In genomic region chr11:73379189-73379880, GRCh38 we compare ENCODE assay signal across 10 cellular contexts. TPM values are rescaled to one million over a fixed set of nuclear protein-coding genes. Genes with fewer than 3 reads are reported as not detected.
A peak's percentile ranks its signal among the peaks of the same experiment; 100 is the strongest.
DNase-seq lines count a peak whose midpoint lies in the region; ATAC-seq and TF ChIP-seq lines count a peak whose summit lies in the region.
"Had no signal": no experiment of that assay in that cellular context is flagged by ENCODE, and none has a peak within 500 bp of the region (broad histone marks: within the 10 kb centered on the region; RNA-seq: fewer than 3 reads in every experiment).

No MANE protein-coding gene starts in this region.

- no peak for ATAC-seq in activated naive CD8-positive, alpha-beta T cell treated with anti-CD3 and anti-CD28 coated beads, Interleukin-2, amount 50 U/mL, for 24 hours
- no peak for ATAC-seq in GM21723 (IDR thresholded peaks at IDR 0.05; ENCODE audit: unreplicated experiment)
- no peak for ATAC-seq in HG03469 (IDR thresholded peaks at IDR 0.05; ENCODE audit: unreplicated experiment)
- ATAC-seq: esophagus mucosa had no signal

- no peaks in the 10 kb centered on the region; the same call in 1 of the 2 replicates for H3K27me3 ChIP-seq in H9 (ENCODE audit: insufficient read depth, low read length)

- H3K79me2 ChIP-seq in H9 (ENCODE audit: insufficient read depth, low read length): no peaks in the 10 kb centered on the region; the same call in 1 of the 2 replicates

- H2AK5ac ChIP-seq in H9 (ENCODE audit: insufficient read length, low read length): no peak overlapping the region

- no peaks in the 10 kb centered on the region for H3K9me3 ChIP-seq in H9 (ENCODE audit: control insufficient read depth, low read depth, low read length)

- intact Hi-C loops in CD14-positive monocyte (cut with micrococcal nuclease): no loop called here

- no peaks in the 10 kb centered on the region for H3K9me3 Mint-ChIP-seq in CD14-positive monocyte
- no peaks in the 10 kb centered on the region for H3K9me3 Mint-ChIP-seq in activated naive CD8-positive, alpha-beta T cell treated with anti-CD3 and anti-CD28 coated beads, Interleukin-2, amount 50 U/mL, for 24 hours
- no peaks in the 10 kb centered on the region for H3K9me3 Mint-ChIP-seq in nephron progenitor cell
- H3K9me3 Mint-ChIP-seq in H9: no peaks in the 10 kb centered on the region

- H4K91ac ChIP-seq in H9 (ENCODE audit: insufficient read length, low read depth, low read length): no peak overlapping the region

- no peak overlapping the region for H3K4ac ChIP-seq in H9 (ENCODE audit: low read depth, low read length)

- no CpG with 5 or more reads among the region's 10 CpGs for WGBS in H9 (ENCODE audit: extremely low coverage, insufficient read length, low lambda C conversion rate)

- no peak overlapping the region for H2BK20ac ChIP-seq in H9 (ENCODE audit: low read depth, low read length, poor library complexity, severe bottlenecking)

- H3K23ac ChIP-seq in H9 (ENCODE audit: insufficient read length, low read depth, low read length): no peak overlapping the region

- peaks cover 3% of the 10 kb centered on the region; the same call in 1 of the 2 replicates for H3K4me1 ChIP-seq in H9 (ENCODE audit: insufficient read depth, low read length)

- H4K20me1 ChIP-seq in H9 (ENCODE audit: control insufficient read depth, insufficient read depth, insufficient read length): no peaks in the 10 kb centered on the region

- H3K4me2 ChIP-seq in H9 (ENCODE audit: insufficient read depth, insufficient read length, low read length): no peak overlapping the region

- TF ChIP-seq CTCF in CD14-positive monocyte (IDR thresholded peaks at IDR 0.05) (no peak), nephron progenitor cell (IDR thresholded peaks at IDR 0.05) (no peak), H9 (conservative IDR thresholded peaks at IDR 0.05) (no peak)

- no peak overlapping the region for H4K5ac ChIP-seq in H9 (ENCODE audit: insufficient read length, low read depth, low read length)

- no peak overlapping the region for H3T11ph ChIP-seq in H9 (ENCODE audit: low read length)

- H4K8ac ChIP-seq in H9 (replicated peaks; ENCODE audit: insufficient read length, low read depth, low read length): no peak overlapping the region

- H3K27me3 Mint-ChIP-seq in CD14-positive monocyte (ENCODE audit: low read depth in 3 of 3) (peaks cover 0 to 6% (median 0%) of the 10 kb centered on the region in 3 donors), nephron progenitor cell (ENCODE audit: low read depth, poor library complexity) (peaks cover 14% of the 10 kb centered on the region), H9 (ENCODE audit: low read depth) (peaks cover 19% of the 10 kb centered on the region)
- no peaks in the 10 kb centered on the region for H3K27me3 Mint-ChIP-seq in activated naive CD8-positive, alpha-beta T cell treated with anti-CD3 and anti-CD28 coated beads, Interleukin-2, amount 50 U/mL, for 24 hours

- H3K9ac ChIP-seq in H9 (ENCODE audit: extremely low read depth, insufficient read length, low read length): no peak overlapping the region

- H3K36me3 Mint-ChIP-seq in CD14-positive monocyte (peaks cover 38 to 53% of the 10 kb centered on the region in 2 donors), nephron progenitor cell (ENCODE audit: low read depth) (no peaks in the 10 kb centered on the region), H9 (ENCODE audit: insufficient read depth in 1 of 3, low read depth in 3 of 3) (no peaks in the 10 kb centered on the region; a peak in 1 of 7 replicates)
- peaks cover 13% of the 10 kb centered on the region for H3K36me3 Mint-ChIP-seq in activated naive CD8-positive, alpha-beta T cell treated with anti-CD3 and anti-CD28 coated beads, Interleukin-2, amount 50 U/mL, for 24 hours (ENCODE audit: low read depth)

- no peak overlapping the region for H3K14ac ChIP-seq in H9 (ENCODE audit: insufficient read depth, low read length)

- peaks cover 81% of the 10 kb centered on the region for H3K4me1 Mint-ChIP-seq in CD14-positive monocyte
- H3K4me1 Mint-ChIP-seq in activated naive CD8-positive, alpha-beta T cell treated with anti-CD3 and anti-CD28 coated beads, Interleukin-2, amount 50 U/mL, for 24 hours: peaks cover 69% of the 10 kb centered on the region
- H3K4me1 Mint-ChIP-seq in nephron progenitor cell: peaks cover 80% of the 10 kb centered on the region
- peaks cover 29 to 31% of the 10 kb centered on the region in 2 experiments for H3K4me1 Mint-ChIP-seq in H9

- H3K4me3 Mint-ChIP-seq in CD14-positive monocyte: peak overlapping the region; percentile 98
- H3K4me3 Mint-ChIP-seq in activated naive CD8-positive, alpha-beta T cell treated with anti-CD3 and anti-CD28 coated beads, Interleukin-2, amount 50 U/mL, for 24 hours: peak overlapping the region; percentile 97
- peak overlapping the region; percentile 94 for H3K4me3 Mint-ChIP-seq in nephron progenitor cell
- no peak overlapping the region for H3K4me3 Mint-ChIP-seq in H9

- peaks cover 6% of the 10 kb centered on the region for H3K23me2 ChIP-seq in H9 (ENCODE audit: insufficient read length, low read depth, low read length, poor library complexity, severe bottlenecking)

- no peak overlapping the region for H3K27ac ChIP-seq in H9 (ENCODE audit: insufficient read length, low read depth, low read length)

- no peak overlapping the region for H3K56ac ChIP-seq in H9 (ENCODE audit: insufficient read length, low read depth, low read length)

- no peak overlapping the region for H2BK5ac ChIP-seq in H9 (ENCODE audit: insufficient read length, low read length)

- no peak overlapping the region for H2AFZ ChIP-seq in H9 (ENCODE audit: low read length)

- no peaks in the 10 kb centered on the region for H3K79me1 ChIP-seq in H9 (ENCODE audit: insufficient read depth, low read depth, low read length, poor library complexity, severe bottlenecking)

- H2BK12ac ChIP-seq in H9 (ENCODE audit: insufficient read length, low read depth, low read length): no peak overlapping the region

- no peak for DNase-seq in CD14-positive monocyte (ENCODE audit: low spot score)
- DNase-seq in GF-D8 (lab: John Stamatoyannopoulos, UW): peak; percentile 48
- DNase-seq in activated naive CD8-positive, alpha-beta T cell treated with anti-CD3 and anti-CD28 coated beads, Interleukin-2, amount 50 U/mL, for 24 hours: no peak
- no peak for DNase-seq in nephron progenitor cell
- no peak for DNase-seq in H9
- DNase-seq: Calu3, T-helper 2 cell had no signal

- H2BK120ac ChIP-seq in H9 (ENCODE audit: low read depth, low read length, poor library complexity, severe bottlenecking): no peak overlapping the region

- H2BK15ac ChIP-seq in H9 (ENCODE audit: low read depth, low read length): no peak overlapping the region

- no peak overlapping the region for H3K18ac ChIP-seq in H9 (ENCODE audit: insufficient read length, low read depth, low read length)

- H3K27ac Mint-ChIP-seq in CD14-positive monocyte (peak overlapping the region; percentile 91 to 99 (median 98)), nephron progenitor cell (peak overlapping the region; percentile 47), H9 (no peak overlapping the region; a peak in 2 of 7 replicates)
- H3K27ac Mint-ChIP-seq in activated naive CD8-positive, alpha-beta T cell treated with anti-CD3 and anti-CD28 coated beads, Interleukin-2, amount 50 U/mL, for 24 hours: peak overlapping the region; percentile 59

RNA-seq across cellular contexts. Expression of gene RELT, which starts 3.1 kb away (rescaled TPM):
- polyA plus RNA-seq in CD14-positive monocyte: 10 to 100 TPM; 16.4 to 27.3 TPM
- total RNA-seq in H9 (2021): 10.2 TPM in 2 replicates

Comparison
In these comparisons a context has a peak if more than half of its experiments do, and no peak if none do; other contexts are left out.
1. H3K27ac Mint-ChIP-seq: peak in CD14-positive monocyte (7 of 7), activated naive CD8-positive, alpha-beta T cell treated with anti-CD3 and anti-CD28 coated beads, Interleukin-2, amount 50 U/mL, for 24 hours (single experiment) and nephron progenitor cell (single experiment); none in H9 (0 of 3).
2. H3K4me3 Mint-ChIP-seq: peak in CD14-positive monocyte (2 of 2), activated naive CD8-positive, alpha-beta T cell treated with anti-CD3 and anti-CD28 coated beads, Interleukin-2, amount 50 U/mL, for 24 hours (single experiment) and nephron progenitor cell (single experiment); none in H9 (0 of 2).